In the genomic region with DNA sequence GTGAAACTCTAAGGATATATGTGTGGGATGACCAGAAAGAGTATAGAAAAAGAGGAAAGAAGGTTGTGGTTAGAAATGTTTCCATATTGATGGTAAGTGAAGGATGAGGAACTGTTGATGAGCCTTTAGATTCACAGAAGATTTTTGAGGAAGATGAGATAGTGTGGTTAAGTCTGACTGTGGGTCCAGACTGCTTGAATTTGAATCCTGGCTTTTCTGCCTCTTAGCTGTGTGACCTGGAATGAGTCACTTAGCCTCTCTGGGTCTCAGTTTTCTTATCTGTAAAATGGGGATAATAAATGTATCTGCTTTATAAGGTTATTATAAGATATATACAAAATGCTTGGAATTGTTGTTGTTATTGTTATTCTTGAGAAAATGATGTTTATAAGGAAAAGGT, we compare ENCODE assay signal across 14 cellular contexts.
"Had no signal": no experiment of that assay in that cellular context is flagged by ENCODE, and none has a peak within 500 bp of the region (broad histone marks: within the 10 kb centered on the region; RNA-seq: fewer than 3 reads in every experiment).

No MANE protein-coding gene starts in this region.

- H3K4me3 ChIP-seq: gastroesophageal sphincter, psoas muscle, spleen had no signal

- DNase-seq: activated CD4-positive, alpha-beta memory T cell treated with anti-CD3 and anti-CD28 coated beads for 36 hours; activated CD4-positive, alpha-beta T cell treated with anti-CD3 and anti-CD28 coated beads for 1 hour; activated gamma-delta T cell treated with Interleukin-2 at 50 U/mL for 16 hours; activated naive CD8-positive, alpha-beta T cell treated with anti-CD3 and anti-CD28 coated beads for 36 hours; activated T-cell treated with anti-CD3 and anti-CD28 coated beads, Interleukin-2, amount 50 U/mL, for 48 hours; brain microvascular endothelial cell; mesendoderm; nephron progenitor cell; psoas muscle; spleen; stimulated activated CD4-positive, alpha-beta T cell treated with anti-CD3 and anti-CD28 coated beads, Interleukin-1b, Interleukin-23, amount 100 ng/mL, for 48 hours; stimulated activated naive CD4-positive, alpha-beta T cell had no signal

- H3K27me3 ChIP-seq: brain microvascular endothelial cell, gastroesophageal sphincter, spleen had no signal

- ATAC-seq: gastroesophageal sphincter, psoas muscle, sciatic nerve had no signal

- H3K27ac ChIP-seq: brain microvascular endothelial cell, psoas muscle, spleen had no signal

- H3K36me3 ChIP-seq: brain microvascular endothelial cell, gastroesophageal sphincter, spleen had no signal

- H3K9me3 ChIP-seq: gastroesophageal sphincter, psoas muscle, spleen had no signal
